ENCODE assay signal across 15 cellular contexts in genomic region chr19:17626456-17626855, GRCh38.
DNase-seq lines count a peak whose midpoint lies in the region; ATAC-seq and TF ChIP-seq lines count a peak whose summit lies in the region.
"Had no signal": no experiment of that assay in that cellular context is flagged by ENCODE, and none has a peak within 500 bp of the region (broad histone marks: within the 10 kb centered on the region; RNA-seq: fewer than 3 reads in every experiment).

No MANE protein-coding gene starts in this region.

- no peaks in the 10 kb centered on the region for H3K36me3 Mint-ChIP-seq in nephron progenitor cell (ENCODE audit: low read depth)
- H3K36me3 Mint-ChIP-seq: CD4-positive, alpha-beta memory T cell had no signal

- H3K4me3 Mint-ChIP-seq in nephron progenitor cell, result no peak overlapping the region

- intact Hi-C loops in lower lobe of right lung (cut with DNase I), result no loop called here

- H3K27ac Mint-ChIP-seq in nephron progenitor cell, result no peak overlapping the region
- H3K27ac Mint-ChIP-seq: CD4-positive, alpha-beta memory T cell had no signal

- no peaks in the 10 kb centered on the region for H3K36me3 ChIP-seq in BLaER1
- H3K36me3 ChIP-seq in lower lobe of right lung, result no peaks in the 10 kb centered on the region

- H3K9me3 ChIP-seq in BLaER1 (peaks cover 13% of the 10 kb centered on the region), lower lobe of right lung (peaks cover 8% of the 10 kb centered on the region)

- H3K4me3 ChIP-seq in BLaER1 (no peak overlapping the region), lower lobe of right lung (no peak overlapping the region)

- DNase-seq in GDM1 (lab: John Stamatoyannopoulos, UW), result peak; percentile 32
- DNase-seq in ecto neural progenitor cell (ENCODE audit: low spot score), result peak; percentile 41
- peak; percentile 24 for DNase-seq in lower lobe of right lung
- DNase-seq in nephron progenitor cell, result no peak
- DNase-seq in occipital lobe (lab: John Stamatoyannopoulos, UW), result no peak
- DNase-seq: ACHN; CD4-positive, alpha-beta memory T cell; COR-L47; DND-41; GF-D8; IMR-90 had no signal

- H3K27ac ChIP-seq in BLaER1 (no peak overlapping the region), lower lobe of right lung (no peak overlapping the region)
- H3K27ac ChIP-seq: C4-2B had no signal

- no peak overlapping the region for H3K9ac ChIP-seq in BLaER1

- peaks cover 16% of the 10 kb centered on the region for H3K9me3 Mint-ChIP-seq in nephron progenitor cell

- 0 out of 2 replicates have a peak overlapping the region, but pooled peaks have one; percentile 16 for H3K4me2 ChIP-seq in BLaER1

- ATAC-seq in lower lobe of right lung (no peak), GM18868 (IDR thresholded peaks at IDR 0.05; ENCODE audit: unreplicated experiment) (no peak)
- ATAC-seq: HCT116 had no signal

- H3K4me1 ChIP-seq in BLaER1 (peaks cover 29% of the 10 kb centered on the region), lower lobe of right lung (no peaks in the 10 kb centered on the region)

- peaks cover 4% of the 10 kb centered on the region for H3K27me3 Mint-ChIP-seq in nephron progenitor cell (ENCODE audit: low read depth, poor library complexity)

- H4K20me1 ChIP-seq in BLaER1, result no peaks in the 10 kb centered on the region

- H3K27me3 ChIP-seq in BLaER1 (no peaks in the 10 kb centered on the region), lower lobe of right lung (ENCODE audit: low read depth) (no peaks in the 10 kb centered on the region)

- H3K4me1 Mint-ChIP-seq in nephron progenitor cell, result no peaks in the 10 kb centered on the region

- TF ChIP-seq CTCF in lower lobe of right lung (IDR thresholded peaks at IDR 0.05), result no peak
- no peak for TF ChIP-seq CTCF in nephron progenitor cell (IDR thresholded peaks at IDR 0.05)

Comparison
In these comparisons a context has a peak if more than half of its experiments do, and no peak if none do; other contexts are left out.
1. DNase-seq: peak in GDM1 (single experiment), ecto neural progenitor cell (single experiment) and lower lobe of right lung (single experiment); none in nephron progenitor cell (single experiment) and occipital lobe (single experiment).